9 cellular contexts compared by ENCODE assay signal in the genomic region with DNA sequence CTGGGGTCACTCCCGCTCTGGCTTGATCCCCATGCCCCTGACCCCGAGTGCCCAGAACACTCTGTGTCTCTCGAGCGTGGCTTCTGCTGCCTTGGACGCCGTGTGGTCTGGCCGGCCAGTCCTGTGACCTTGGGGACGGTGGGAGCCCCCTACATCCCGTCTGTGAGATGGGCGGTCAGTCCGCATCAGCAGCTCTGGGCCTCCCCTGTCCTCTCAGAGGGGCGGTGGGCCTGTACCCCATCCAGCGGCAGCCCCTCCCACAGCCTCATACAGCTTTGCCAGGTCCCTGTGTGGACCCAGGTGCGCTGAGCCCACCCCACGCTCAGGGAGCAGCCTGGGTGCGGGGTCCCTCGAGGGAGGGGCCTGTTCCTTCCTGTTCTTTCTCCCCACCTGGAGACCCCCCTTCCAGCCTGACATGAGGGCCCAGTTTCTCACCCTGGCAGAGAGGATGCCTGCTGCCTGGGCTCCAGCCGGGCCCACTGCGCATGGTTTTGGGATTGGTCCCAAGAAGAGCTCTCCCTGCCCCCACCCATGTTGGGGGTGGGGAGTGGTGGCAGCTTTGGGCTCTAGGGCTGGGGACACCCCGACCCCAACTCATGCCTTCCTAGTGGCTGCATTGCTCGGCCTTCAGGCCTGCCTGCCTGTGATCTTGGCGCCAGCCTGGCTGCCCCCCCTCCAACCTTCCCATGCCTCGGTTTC. TPM values are rescaled to one million over a fixed set of nuclear protein-coding genes. Genes with fewer than 3 reads are reported as not detected.
A peak's percentile ranks its signal among the peaks of the same experiment; 100 is the strongest.
DNase-seq lines count a peak whose midpoint lies in the region; ATAC-seq and TF ChIP-seq lines count a peak whose summit lies in the region.
"Had no signal": no experiment of that assay in that cellular context is flagged by ENCODE, and none has a peak within 500 bp of the region (broad histone marks: within the 10 kb centered on the region; RNA-seq: fewer than 3 reads in every experiment).

No MANE protein-coding gene starts in this region.

- peak overlapping the region; percentile 86 for H3K9ac ChIP-seq in HUES48 (ENCODE audit: low read depth, low read length)

- H3K4me1 ChIP-seq in HUES48 (ENCODE audit: control insufficient read depth, insufficient read depth, low read length) = peaks cover 14% of the 10 kb centered on the region

- no peak for DNase-seq in activated naive CD8-positive, alpha-beta T cell treated with anti-CD3 and anti-CD28 coated beads for 36 hours
- no peak for DNase-seq in stimulated activated naive CD8-positive, alpha-beta T cell treated with anti-CD3 and anti-CD28 coated beads, Interleukin-15, amount 100 ng/mL, for 72 hours
- DNase-seq in GM20000 (ENCODE audit: low spot score) (no peak), NCI-H146 (lab: John Stamatoyannopoulos, UW) (no peak), posterior vena cava (ENCODE audit: low spot score) (no peak), mucosa of gallbladder (ENCODE audit: low spot score) (no peak)
- DNase-seq: activated effector memory CD4-positive, alpha-beta T cell treated with anti-CD3 and anti-CD28 coated beads, Interleukin-2, amount 50 U/mL, for 16 hours had no signal

- no peaks in the 10 kb centered on the region for H3K27me3 Mint-ChIP-seq in activated naive CD8-positive, alpha-beta T cell treated with anti-CD3 and anti-CD28 coated beads for 36 hours
- H3K27me3 Mint-ChIP-seq in stimulated activated naive CD8-positive, alpha-beta T cell treated with anti-CD3 and anti-CD28 coated beads, Interleukin-15, amount 100 ng/mL, for 72 hours = no peaks in the 10 kb centered on the region

- no peak for TF ChIP-seq CTCF in GM20000 (IDR thresholded peaks at IDR 0.05; ENCODE audit: extremely low read depth, missing control alignments)

- H3K27ac Mint-ChIP-seq in activated naive CD8-positive, alpha-beta T cell treated with anti-CD3 and anti-CD28 coated beads for 36 hours = peak overlapping the region; percentile 92
- peak overlapping the region; percentile 98 to 99 for H3K27ac Mint-ChIP-seq in stimulated activated naive CD8-positive, alpha-beta T cell treated with anti-CD3 and anti-CD28 coated beads, Interleukin-15, amount 100 ng/mL, for 72 hours

- peak overlapping the region; percentile 73 for H3K27ac ChIP-seq in HUES48 (ENCODE audit: low read depth, low read length)

- peaks cover 37% of the 10 kb centered on the region for H3K36me3 Mint-ChIP-seq in activated naive CD8-positive, alpha-beta T cell treated with anti-CD3 and anti-CD28 coated beads for 36 hours

- ATAC-seq in stimulated activated naive CD8-positive, alpha-beta T cell treated with anti-CD3 and anti-CD28 coated beads, Interleukin-15, amount 100 ng/mL, for 72 hours = peak; percentile 16

- no peaks in the 10 kb centered on the region for H3K9me3 ChIP-seq in HUES48 (ENCODE audit: control insufficient read depth, insufficient read depth, low read length)

- no peaks in the 10 kb centered on the region for H3K27me3 ChIP-seq in HUES48 (ENCODE audit: control insufficient read depth, insufficient read depth, low read length)

- no peaks in the 10 kb centered on the region for H3K9me3 Mint-ChIP-seq in activated naive CD8-positive, alpha-beta T cell treated with anti-CD3 and anti-CD28 coated beads for 36 hours
- no peaks in the 10 kb centered on the region for H3K9me3 Mint-ChIP-seq in stimulated activated naive CD8-positive, alpha-beta T cell treated with anti-CD3 and anti-CD28 coated beads, Interleukin-15, amount 100 ng/mL, for 72 hours

- H3K4me3 Mint-ChIP-seq in activated naive CD8-positive, alpha-beta T cell treated with anti-CD3 and anti-CD28 coated beads for 36 hours = peak overlapping the region; percentile 94
- peak overlapping the region; percentile 96 to 98 for H3K4me3 Mint-ChIP-seq in stimulated activated naive CD8-positive, alpha-beta T cell treated with anti-CD3 and anti-CD28 coated beads, Interleukin-15, amount 100 ng/mL, for 72 hours

- H3K36me3 ChIP-seq in HUES48 (ENCODE audit: control insufficient read depth, insufficient read depth, low read length) = peaks cover 22% of the 10 kb centered on the region

- intact Hi-C loops in posterior vena cava (cut with DNase I) = no loop called here

- H3K4me1 Mint-ChIP-seq in activated naive CD8-positive, alpha-beta T cell treated with anti-CD3 and anti-CD28 coated beads for 36 hours = peaks cover 22% of the 10 kb centered on the region
- peaks cover 39% of the 10 kb centered on the region for H3K4me1 Mint-ChIP-seq in stimulated activated naive CD8-positive, alpha-beta T cell treated with anti-CD3 and anti-CD28 coated beads, Interleukin-15, amount 100 ng/mL, for 72 hours

- H3K4me3 ChIP-seq in HUES48 (ENCODE audit: low read depth, low read length) (peak overlapping the region; percentile 90), iPS-11a (ENCODE audit: low read depth, low read length) (peak overlapping the region; percentile 79)

RNA-seq across cellular contexts. Expression of gene MTA1, which starts 1.5 kb away (rescaled TPM):
- 100 to 1,000 TPM; 148 to 149 TPM for total RNA-seq in activated naive CD8-positive, alpha-beta T cell treated with anti-CD3 and anti-CD28 coated beads for 36 hours
- total RNA-seq in posterior vena cava = 10 to 100 TPM; 60.7 to 62.0 TPM
- total RNA-seq in mucosa of gallbladder = 111 TPM

RNA-seq across cellular contexts. Expression of gene TEX22, which starts 22.8 kb away (rescaled TPM):
- total RNA-seq in activated naive CD8-positive, alpha-beta T cell treated with anti-CD3 and anti-CD28 coated beads for 36 hours = 1 to 10 TPM in 1 of 2 experiments, under 1 TPM in 1; 0.56 to 2.1 TPM
- total RNA-seq in posterior vena cava (under 1 TPM; 0.23 to 0.71 TPM), mucosa of gallbladder (2.6 TPM)

RNA-seq across cellular contexts. Expression of gene CRIP2, which starts 53.5 kb away (rescaled TPM):
- under 1 TPM; 0.16 to 0.41 TPM for total RNA-seq in activated naive CD8-positive, alpha-beta T cell treated with anti-CD3 and anti-CD28 coated beads for 36 hours
- total RNA-seq in posterior vena cava = 100 to 1,000 TPM; 187 to 199 TPM
- 130 TPM for total RNA-seq in mucosa of gallbladder

Comparison
In these comparisons a context has a peak if more than half of its experiments do, and no peak if none do; other contexts are left out.
1. RNA of gene CRIP2, which starts 53.5 kb away (total RNA-seq): 187 to 199 TPM in posterior vena cava and 130 TPM in mucosa of gallbladder (single experiment); 0.16 to 0.41 TPM in activated naive CD8-positive, alpha-beta T cell treated with anti-CD3 and anti-CD28 coated beads for 36 hours; every median in the first group is over 10 times any median in the second.